ENCODE assay signal across 22 cellular contexts in the genomic region with DNA sequence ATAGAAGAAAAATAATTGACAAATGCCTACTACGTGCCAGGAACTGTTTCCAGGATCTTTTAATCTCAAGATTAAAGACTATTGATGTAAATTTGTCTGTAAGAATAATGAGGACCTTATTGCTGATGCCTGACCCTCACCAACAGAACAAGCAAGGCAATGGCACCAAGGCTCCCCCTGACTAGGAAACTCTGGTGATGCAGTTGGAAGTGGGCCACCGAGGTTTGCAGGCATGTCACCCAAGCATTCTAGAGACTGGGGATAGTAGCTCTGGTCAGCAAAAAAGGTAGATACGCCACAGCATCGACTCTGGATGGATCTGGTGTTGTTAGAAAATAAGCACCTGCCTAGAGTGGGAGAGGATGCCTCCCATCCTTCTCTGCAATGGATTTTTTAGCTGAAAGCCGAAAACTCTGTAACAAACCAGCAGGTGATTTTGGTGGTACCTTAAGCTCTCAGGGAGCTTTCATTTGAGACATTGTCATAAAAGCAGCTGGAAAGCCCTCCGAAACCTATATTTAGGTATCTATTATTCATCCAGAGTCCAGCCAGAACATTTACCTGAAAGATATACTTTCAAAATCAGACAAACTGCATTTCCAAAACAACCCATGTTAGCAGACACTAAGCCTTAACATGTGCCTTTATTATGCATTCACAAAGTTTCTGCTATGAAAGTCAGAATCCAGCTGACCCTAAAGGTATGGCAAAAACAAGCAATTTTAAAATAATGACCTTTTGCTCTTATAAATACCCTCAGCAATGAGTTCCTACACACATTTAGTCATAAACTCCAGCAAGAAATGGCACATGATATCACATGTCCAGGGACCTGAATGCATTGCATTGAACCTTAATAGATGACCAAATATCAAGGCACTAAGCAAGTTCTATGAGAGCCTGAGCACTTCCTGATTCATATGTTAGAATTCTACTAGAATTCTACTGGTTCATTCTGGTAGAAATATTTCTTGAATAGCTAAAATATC.
DNase-seq lines count a peak whose midpoint lies in the region; ATAC-seq and TF ChIP-seq lines count a peak whose summit lies in the region.
"Had no signal": no experiment of that assay in that cellular context is flagged by ENCODE, and none has a peak within 500 bp of the region (broad histone marks: within the 10 kb centered on the region; RNA-seq: fewer than 3 reads in every experiment).

No MANE protein-coding gene starts in this region.

- H3K79me2 ChIP-seq in neural progenitor cell (ENCODE audit: low read depth) = no peaks in the 10 kb centered on the region

- no peak overlapping the region for H2AFZ ChIP-seq in neural progenitor cell (replicated peaks)

- H3K4me3 ChIP-seq in neural progenitor cell = no peak overlapping the region
- H3K4me3 ChIP-seq in upper lobe of right lung = peak overlapping the region; percentile 14
- H3K4me3 ChIP-seq: esophagus squamous epithelium, heart right ventricle, uterus had no signal

- no peaks in the 10 kb centered on the region for H4K20me1 ChIP-seq in neural progenitor cell (ENCODE audit: low read depth)

- no peak overlapping the region for H3K27ac Mint-ChIP-seq in natural killer cell treated with Interleukin-12 subunit alpha and Interleukin-12 subunit beta and Interleukin-15 and Interleukin-18, amount 100 ng/mL, for 72 hours
- H3K27ac Mint-ChIP-seq in natural killer cell = no peak overlapping the region
- H3K27ac Mint-ChIP-seq in neural progenitor cell = no peak overlapping the region
- H3K27ac Mint-ChIP-seq: activated CD8-positive, alpha-beta T cell treated with anti-CD3 and anti-CD28 coated beads, Interleukin-2, amount 10 ng/mL, durations not matched to agents 7 days and 5 days; activated naive CD8-positive, alpha-beta T cell treated with anti-CD3 and anti-CD28 coated beads, Interleukin-2, amount 10 ng/mL, durations not matched to agents 7 days and 5 days; CD4-positive, alpha-beta T cell; HFFc6; stimulated activated naive B cell treated with anti-CD40 and anti-IgM and Interleukin-4, amounts not matched to agents 10 μg/mL and 1 μg/mL and 100 μg/mL, for 72 hours; T-helper 17 cell; WTC11 had no signal

- H3K9ac ChIP-seq in neural progenitor cell = no peak overlapping the region

- peaks cover 0 to 3% of the 10 kb centered on the region in 2 donors for H3K27me3 Mint-ChIP-seq in natural killer cell treated with Interleukin-12 subunit alpha and Interleukin-12 subunit beta and Interleukin-15 and Interleukin-18, amount 100 ng/mL, for 72 hours
- peaks cover 0 to 6% of the 10 kb centered on the region in 2 donors for H3K27me3 Mint-ChIP-seq in natural killer cell (ENCODE audit: low read depth in 2 of 2)
- peaks cover 4% of the 10 kb centered on the region for H3K27me3 Mint-ChIP-seq in neural progenitor cell (ENCODE audit: insufficient read depth, low read depth)

- H3K36me3 Mint-ChIP-seq in natural killer cell treated with Interleukin-12 subunit alpha and Interleukin-12 subunit beta and Interleukin-15 and Interleukin-18, amount 100 ng/mL, for 72 hours = peaks cover 6% of the 10 kb centered on the region
- H3K36me3 Mint-ChIP-seq in natural killer cell (no peaks in the 10 kb centered on the region), neural progenitor cell (no peaks in the 10 kb centered on the region)
- H3K36me3 Mint-ChIP-seq: activated naive CD8-positive, alpha-beta T cell treated with anti-CD3 and anti-CD28 coated beads, Interleukin-2, amount 10 ng/mL, durations not matched to agents 7 days and 5 days; WTC11 had no signal

- H3K9me3 ChIP-seq in neural progenitor cell (ENCODE audit: low read depth) (no peaks in the 10 kb centered on the region), upper lobe of right lung (no peaks in the 10 kb centered on the region)
- H3K9me3 ChIP-seq: esophagus squamous epithelium, heart right ventricle, uterus had no signal

- H3K27me3 ChIP-seq in neural progenitor cell (no peaks in the 10 kb centered on the region), upper lobe of right lung (no peaks in the 10 kb centered on the region)
- H3K27me3 ChIP-seq: esophagus squamous epithelium, heart right ventricle, uterus had no signal

- H3K27ac ChIP-seq in neural progenitor cell (no peak overlapping the region), upper lobe of right lung (no peak overlapping the region)
- H3K27ac ChIP-seq: esophagus squamous epithelium, heart right ventricle, uterus had no signal

- intact Hi-C loops in natural killer cell (cut with micrococcal nuclease) = no loop called here
- intact Hi-C loops in upper lobe of right lung (cut with DNase I) = no loop called here

- no peaks in the 10 kb centered on the region for H3K9me3 Mint-ChIP-seq in natural killer cell treated with Interleukin-12 subunit alpha and Interleukin-12 subunit beta and Interleukin-15 and Interleukin-18, amount 100 ng/mL, for 72 hours
- H3K9me3 Mint-ChIP-seq in natural killer cell (no peaks in the 10 kb centered on the region), neural progenitor cell (no peaks in the 10 kb centered on the region)
- H3K9me3 Mint-ChIP-seq: activated naive CD8-positive, alpha-beta T cell treated with anti-CD3 and anti-CD28 coated beads, Interleukin-2, amount 10 ng/mL, durations not matched to agents 7 days and 5 days; CD4-positive, alpha-beta T cell; HFFc6; stimulated activated naive B cell treated with anti-CD40 and anti-IgM and Interleukin-4, amounts not matched to agents 10 μg/mL and 1 μg/mL and 100 μg/mL, for 72 hours; WTC11 had no signal

- no peak for TF ChIP-seq CTCF in natural killer cell (IDR thresholded peaks at IDR 0.05)
- TF ChIP-seq CTCF in neural progenitor cell (IDR thresholded peaks at IDR 0.05) = no peak
- TF ChIP-seq CTCF in upper lobe of right lung (IDR thresholded peaks at IDR 0.05) = no peak
- TF ChIP-seq CTCF in GM13976 (IDR thresholded peaks at IDR 0.05; ENCODE audit: borderline replicate concordance, control extremely low read depth, extremely low read depth, insufficient read depth, missing control alignments) = no peak

- peaks cover 6% of the 10 kb centered on the region for H3F3A ChIP-seq in neural progenitor cell (ENCODE audit: low read depth)

- in situ Hi-C loops in GM13976 (cut with MboI; ENCODE audit: low sequenced_read_pairs, unreplicated experiment) = no loop called here

- H3K4me2 ChIP-seq in neural progenitor cell = no peak overlapping the region

- H3K4me1 Mint-ChIP-seq in natural killer cell treated with Interleukin-12 subunit alpha and Interleukin-12 subunit beta and Interleukin-15 and Interleukin-18, amount 100 ng/mL, for 72 hours (ENCODE audit: low read depth in 2 of 2) = peaks cover 12 to 20% of the 10 kb centered on the region in 2 donors
- H3K4me1 Mint-ChIP-seq in natural killer cell = peaks cover 7 to 9% of the 10 kb centered on the region in 2 donors
- H3K4me1 Mint-ChIP-seq in neural progenitor cell = peaks cover 61% of the 10 kb centered on the region
- H3K4me1 Mint-ChIP-seq: activated naive CD8-positive, alpha-beta T cell treated with anti-CD3 and anti-CD28 coated beads, Interleukin-2, amount 10 ng/mL, durations not matched to agents 7 days and 5 days; T-helper 17 cell had no signal

- peaks cover 19% of the 10 kb centered on the region for H3K4me1 ChIP-seq in neural progenitor cell
- peaks cover 9% of the 10 kb centered on the region for H3K4me1 ChIP-seq in upper lobe of right lung
- H3K4me1 ChIP-seq: uterus had no signal

- H3K36me3 ChIP-seq in neural progenitor cell (no peaks in the 10 kb centered on the region), upper lobe of right lung (no peaks in the 10 kb centered on the region)
- H3K36me3 ChIP-seq: esophagus squamous epithelium, heart right ventricle, uterus had no signal

- peak overlapping the region; percentile 24 for H3K4me3 Mint-ChIP-seq in natural killer cell treated with Interleukin-12 subunit alpha and Interleukin-12 subunit beta and Interleukin-15 and Interleukin-18, amount 100 ng/mL, for 72 hours
- H3K4me3 Mint-ChIP-seq in natural killer cell (no peak overlapping the region), neural progenitor cell (peak overlapping the region; percentile 80)
- H3K4me3 Mint-ChIP-seq: activated CD8-positive, alpha-beta T cell treated with anti-CD3 and anti-CD28 coated beads, Interleukin-2, amount 10 ng/mL, durations not matched to agents 7 days and 5 days; activated naive CD8-positive, alpha-beta T cell treated with anti-CD3 and anti-CD28 coated beads, Interleukin-2, amount 10 ng/mL, durations not matched to agents 7 days and 5 days; CD4-positive, alpha-beta T cell; HFFc6; stimulated activated naive B cell treated with anti-CD40 and anti-IgM and Interleukin-4, amounts not matched to agents 10 μg/mL and 1 μg/mL and 100 μg/mL, for 72 hours; T-helper 17 cell; WTC11 had no signal

- DNase-seq in natural killer cell treated with Interleukin-12 subunit alpha and Interleukin-12 subunit beta and Interleukin-15 and Interleukin-18, amount 100 ng/mL, for 72 hours (ENCODE audit: low spot score) = no peak
- DNase-seq in natural killer cell = no peak
- DNase-seq in hypothalamus (lab: John Stamatoyannopoulos, UW) = peak in 26 of 51 donors; percentile 8 to 53 (median 35)
- DNase-seq in neural progenitor cell (ENCODE audit: low spot score) = no peak
- DNase-seq in upper lobe of right lung = no peak
- no peak for DNase-seq in SHP77 (lab: John Stamatoyannopoulos, UW)
- DNase-seq in NCI-H1694 (lab: John Stamatoyannopoulos, UW) = no peak
- DNase-seq in GM13976 (ENCODE audit: low spot score) = no peak
- DNase-seq: activated CD8-positive, alpha-beta T cell treated with anti-CD3 and anti-CD28 coated beads, Interleukin-2, amount 10 ng/mL, durations not matched to agents 7 days and 5 days; activated naive CD8-positive, alpha-beta T cell treated with anti-CD3 and anti-CD28 coated beads, Interleukin-2, amount 10 ng/mL, durations not matched to agents 7 days and 5 days; CD4-positive, alpha-beta T cell; EL; esophagus squamous epithelium; heart right ventricle; HFFc6; NCI-H526; stimulated activated CD4-positive, alpha-beta T cell treated with anti-CD3 and anti-CD28 coated beads, Interleukin-15, amount 100 ng/mL, for 24 hours; stimulated activated naive B cell treated with anti-CD40 and anti-IgM and Interleukin-4, amounts not matched to agents 10 μg/mL and 1 μg/mL and 100 μg/mL, for 72 hours; T-helper 17 cell; uterus had no signal

- ATAC-seq in natural killer cell treated with Interleukin-12 subunit alpha and Interleukin-12 subunit beta and Interleukin-15 and Interleukin-18, amount 100 ng/mL, for 72 hours = no peak
- no peak for ATAC-seq in natural killer cell
- no peak for ATAC-seq in upper lobe of right lung
- ATAC-seq: activated CD8-positive, alpha-beta T cell treated with anti-CD3 and anti-CD28 coated beads, Interleukin-2, amount 10 ng/mL, durations not matched to agents 7 days and 5 days; heart right ventricle; HepG2; stimulated activated naive B cell treated with anti-CD40 and anti-IgM and Interleukin-4, amounts not matched to agents 10 μg/mL and 1 μg/mL and 100 μg/mL, for 72 hours; T-helper 17 cell; WTC11 had no signal

Comparison
In these comparisons a context has a peak if more than half of its experiments do, and no peak if none do; other contexts are left out.
1. DNase-seq: peak in hypothalamus (26 of 51); none in natural killer cell treated with Interleukin-12 subunit alpha and Interleukin-12 subunit beta and Interleukin-15 and Interleukin-18, amount 100 ng/mL, for 72 hours (single experiment), natural killer cell (single experiment), neural progenitor cell (single experiment), upper lobe of right lung (single experiment), SHP77 (0 of 2), NCI-H1694 (single experiment) and GM13976 (single experiment).